ENCODE assay signal across 1 cellular context in genomic region chr5:134394932-134395331, GRCh38.
TF ChIP-seq lines count a peak whose summit lies in the region.

No MANE protein-coding gene starts in this region.

TF ChIP-seq in GM23338, 12 proteins besides CTCF, POLR2A, EP300 and RAD21 (continued from another document):
- TF ChIP-seq ZNF462 (CRISPR knock-in tag; IDR thresholded peaks at IDR 0.05): no peak
- no peak for TF ChIP-seq ZNF331 (CRISPR knock-in tag; IDR thresholded peaks at IDR 0.05; ENCODE audit: low read depth)
- no peak for TF ChIP-seq REST (IDR thresholded peaks at IDR 0.05; ENCODE audit: unreplicated experiment)
- TF ChIP-seq CREB1 (CRISPR knock-in tag; IDR thresholded peaks at IDR 0.05; ENCODE audit: low read depth): no peak
